ENCODE assay signal across 14 cellular contexts in genomic region chr6:45657243-45657642, GRCh38.
DNase-seq lines count a peak whose midpoint lies in the region; TF ChIP-seq lines count a peak whose summit lies in the region.
"Had no signal": no experiment of that assay in that cellular context is flagged by ENCODE, and none has a peak within 500 bp of the region (broad histone marks: within the 10 kb centered on the region; RNA-seq: fewer than 3 reads in every experiment).

No MANE protein-coding gene starts in this region.

- H3K4me1 ChIP-seq in DOHH2 (ENCODE audit: control insufficient read depth, low read length) (peaks cover 57% of the 10 kb centered on the region), fibroblast of lung (ENCODE audit: control insufficient read depth, extremely low read depth, insufficient read depth, low read length) (peaks cover 38% of the 10 kb centered on the region)
- H3K4me1 ChIP-seq: stomach had no signal

- H3F3A ChIP-seq in DOHH2 (ENCODE audit: control insufficient read depth, insufficient read depth): peaks cover 10% of the 10 kb centered on the region

- TF ChIP-seq CTCF in DOHH2 (IDR thresholded peaks at IDR 0.05; ENCODE audit: low read depth, low read length, poor library complexity, severe bottlenecking) (no peak), fibroblast of lung (conservative IDR thresholded peaks at IDR 0.05 in 1 of 2, IDR thresholded peaks at IDR 0.05 in 1 of 2; ENCODE audit: low read depth in 1 of 2, low read length in 2 of 2) (no peak)

- H3K36me3 ChIP-seq in DOHH2 (ENCODE audit: control insufficient read depth, low read length): no peaks in the 10 kb centered on the region
- H3K36me3 ChIP-seq in fibroblast of lung (ENCODE audit: control insufficient read depth, insufficient read depth, low read length): no peaks in the 10 kb centered on the region
- H3K36me3 ChIP-seq: BLaER1, sigmoid colon, stomach had no signal

- H3K9me2 ChIP-seq in DOHH2 (replicated peaks; ENCODE audit: control insufficient read depth, low read length): no peaks in the 10 kb centered on the region

- no peaks in the 10 kb centered on the region for H3K27me3 ChIP-seq in DOHH2 (ENCODE audit: control insufficient read depth, low read length)
- H3K27me3 ChIP-seq in fibroblast of lung (ENCODE audit: control insufficient read depth, insufficient read depth, low read length): no peaks in the 10 kb centered on the region
- H3K27me3 ChIP-seq: sigmoid colon had no signal

- H3K9me3 ChIP-seq in DOHH2 (ENCODE audit: control insufficient read depth, insufficient read depth, low read length): no peaks in the 10 kb centered on the region
- no peaks in the 10 kb centered on the region for H3K9me3 ChIP-seq in fibroblast of lung (ENCODE audit: control insufficient read depth, insufficient read depth, low read depth, low read length)
- H3K9me3 ChIP-seq: sigmoid colon, stomach had no signal

- H3K4me2 ChIP-seq in DOHH2 (ENCODE audit: low read length) (peak overlapping the region; percentile 83), fibroblast of lung (ENCODE audit: extremely low read depth, insufficient read depth, low read length) (no peak overlapping the region)
- H3K4me2 ChIP-seq: BLaER1 had no signal

- H3K79me2 ChIP-seq in DOHH2 (ENCODE audit: control insufficient read depth, low read length) (no peaks in the 10 kb centered on the region), fibroblast of lung (ENCODE audit: control insufficient read depth, insufficient read depth, low read length) (no peaks in the 10 kb centered on the region)

- H3K4me3 ChIP-seq in DOHH2 (ENCODE audit: low read length) (no peak overlapping the region), fibroblast of lung (replicated peaks in 1 of 4; ENCODE audit: control extremely low read depth in 1 of 4, insufficient read depth in 1 of 4, low read depth in 3 of 4, low read length in 4 of 4) (no peak overlapping the region)
- H3K4me3 ChIP-seq: BLaER1, coronary artery, sigmoid colon, stomach had no signal

- DNase-seq in M059J (ENCODE audit: low read depth): peak; percentile 69
- DNase-seq in fibroblast of lung (ENCODE audit: low read depth in 2 of 2): peak; percentile 61 to 82
- peak; percentile 82 for DNase-seq in renal cortical epithelial cell (ENCODE audit: low read depth)
- DNase-seq in stimulated activated CD8-positive, alpha-beta memory T cell treated with anti-CD3 and anti-CD28 coated beads, Interleukin-4, amount 100 ng/mL, for 48 hours: no peak
- DNase-seq in activated naive CD4-positive, alpha-beta T cell (lab: John Stamatoyannopoulos, UW): no peak
- no peak for DNase-seq in central memory CD4-positive, alpha-beta T cell
- DNase-seq: activated naive CD4-positive, alpha-beta T cell treated with anti-CD3 and anti-CD28 coated beads, Interleukin-2, amount 10 ng/mL, durations not matched to agents 7 days and 5 days; NCI-H1436; NCI-H82; sigmoid colon; stomach had no signal

- H3K9ac ChIP-seq in fibroblast of lung (ENCODE audit: insufficient read depth, low read length): no peak overlapping the region
- H3K9ac ChIP-seq: BLaER1 had no signal

- H2AFZ ChIP-seq in fibroblast of lung (ENCODE audit: low read length): no peak overlapping the region

- H4K20me1 ChIP-seq in DOHH2 (ENCODE audit: control insufficient read depth, insufficient read depth, low read depth, low read length) (no peaks in the 10 kb centered on the region), fibroblast of lung (ENCODE audit: control insufficient read depth, extremely low read depth, insufficient read depth, low read length) (no peaks in the 10 kb centered on the region)
- H4K20me1 ChIP-seq: BLaER1 had no signal

- H3K27ac ChIP-seq in DOHH2 (ENCODE audit: low read depth, low read length) (no peak overlapping the region), fibroblast of lung (ENCODE audit: insufficient read depth, low read length) (peak overlapping the region; percentile 80)
- H3K27ac ChIP-seq: BLaER1, coronary artery, stomach had no signal

Comparison
In these comparisons a context has a peak if more than half of its experiments do, and no peak if none do; other contexts are left out.
1. DNase-seq: peak in M059J (single experiment), fibroblast of lung (2 of 2) and renal cortical epithelial cell (single experiment); none in stimulated activated CD8-positive, alpha-beta memory T cell treated with anti-CD3 and anti-CD28 coated beads, Interleukin-4, amount 100 ng/mL, for 48 hours (single experiment), activated naive CD4-positive, alpha-beta T cell (0 of 4) and central memory CD4-positive, alpha-beta T cell (single experiment).